ENCODE assay signal across 8 cellular contexts in genomic region chr10:38038107-38038931, GRCh38. TPM values are rescaled to one million over a fixed set of nuclear protein-coding genes. Genes with fewer than 3 reads are reported as not detected.
A peak's percentile ranks its signal among the peaks of the same experiment; 100 is the strongest.
DNase-seq lines count a peak whose midpoint lies in the region; ATAC-seq, FAIRE-seq and TF ChIP-seq lines count a peak whose summit lies in the region.

No MANE protein-coding gene starts in this region.

- H3K79me2 ChIP-seq in astrocyte (ENCODE audit: insufficient read depth, low read length) (no peaks in the 10 kb centered on the region), GM23248 (ENCODE audit: insufficient read depth) (no peaks in the 10 kb centered on the region)

- no peak overlapping the region for H3K4me3 ChIP-seq in CD8-positive, alpha-beta memory T cell (ENCODE audit: low read length)
- no peak overlapping the region for H3K4me3 ChIP-seq in astrocyte (ENCODE audit: insufficient read depth, low read depth, low read length)
- no peak overlapping the region; the same call in 1 of the 2 replicates for H3K4me3 ChIP-seq in GM23248

- peaks cover 8% of the 10 kb centered on the region for H3K4me1 ChIP-seq in CD8-positive, alpha-beta memory T cell (ENCODE audit: insufficient read depth, low read length)
- H3K4me1 ChIP-seq in astrocyte (ENCODE audit: insufficient read depth, low read length) (no peaks in the 10 kb centered on the region), GM23248 (ENCODE audit: insufficient read depth) (no peaks in the 10 kb centered on the region)

- H3K4me2 ChIP-seq in astrocyte (ENCODE audit: low read length): no peak overlapping the region
- H3K4me2 ChIP-seq in GM23248 (ENCODE audit: unreplicated experiment): no peak overlapping the region

- WGBS in GM23248 (ENCODE audit: low coverage in 1 of 2, low lambda C conversion rate in 2 of 2, missing lambda C conversion rate in 2 of 2), 2 experiments: 86 to 94% methylated on average over 7 of the region's 7 CpGs

- H4K20me1 ChIP-seq in astrocyte (ENCODE audit: insufficient read depth, low read length): no peaks in the 10 kb centered on the region
- no peaks in the 10 kb centered on the region for H4K20me1 ChIP-seq in GM23248 (ENCODE audit: insufficient read depth)

- H3K27me3 Mint-ChIP-seq in CD8-positive, alpha-beta memory T cell: no peaks in the 10 kb centered on the region
- H3K27me3 Mint-ChIP-seq in astrocyte (ENCODE audit: low read depth, unreplicated experiment): no peaks in the 10 kb centered on the region

- H2AFZ ChIP-seq in astrocyte (ENCODE audit: low read depth, low read length): no peak overlapping the region
- H2AFZ ChIP-seq in GM23248: no peak overlapping the region

- H3K9me3 Mint-ChIP-seq in CD8-positive, alpha-beta memory T cell: peaks cover 0 to 2% (median 0%) of the 10 kb centered on the region in 5 donors
- no peaks in the 10 kb centered on the region for H3K9me3 Mint-ChIP-seq in astrocyte (ENCODE audit: unreplicated experiment)

- intact Hi-C loops in cardiac septum (cut with DNase I): no loop called here

- no peaks in the 10 kb centered on the region for H3F3A ChIP-seq in GM23248 (ENCODE audit: insufficient read depth)

- peak; percentile 62 for FAIRE-seq in astrocyte (lab: Jason Lieb, UNC)

- H3K36me3 ChIP-seq in CD8-positive, alpha-beta memory T cell (ENCODE audit: insufficient read depth, low read length): no peaks in the 10 kb centered on the region
- H3K36me3 ChIP-seq in astrocyte (ENCODE audit: insufficient read depth, low read length): no peaks in the 10 kb centered on the region
- H3K36me3 ChIP-seq in GM23248 (ENCODE audit: low read depth): peaks cover 9% of the 10 kb centered on the region; the same call in 1 of the 2 replicates

- ATAC-seq in GM19372 (IDR thresholded peaks at IDR 0.05; ENCODE audit: low read depth, unreplicated experiment) (peak; percentile 85), HG03196 (IDR thresholded peaks at IDR 0.05; ENCODE audit: unreplicated experiment) (peak; percentile 97)

- peak overlapping the region; percentile 63 to 90 (median 85) for H3K4me3 Mint-ChIP-seq in CD8-positive, alpha-beta memory T cell
- H3K4me3 Mint-ChIP-seq in astrocyte (ENCODE audit: unreplicated experiment): no peak overlapping the region

- H3K9ac ChIP-seq in astrocyte (ENCODE audit: low read length) (no peak overlapping the region), GM23248 (no peak overlapping the region)

- H3K27ac ChIP-seq in CD8-positive, alpha-beta memory T cell (ENCODE audit: low read depth, low read length): no peak overlapping the region
- H3K27ac ChIP-seq in astrocyte (ENCODE audit: low read depth, low read length) (no peak overlapping the region), GM23248 (no peak overlapping the region)

- CTCF ChIA-PET in CD8-positive, alpha-beta memory T cell (lab: Charles Lee): no interaction called here

- H3K27me3 ChIP-seq in CD8-positive, alpha-beta memory T cell (ENCODE audit: insufficient read depth, low read length, poor library complexity, severe bottlenecking): no peaks in the 10 kb centered on the region
- H3K27me3 ChIP-seq in astrocyte (ENCODE audit: insufficient read depth, low read length): no peaks in the 10 kb centered on the region
- no peaks in the 10 kb centered on the region for H3K27me3 ChIP-seq in GM23248 (replicated peaks; ENCODE audit: insufficient read depth)

- peak overlapping the region; percentile 72 to 98 (median 96) for H3K27ac Mint-ChIP-seq in CD8-positive, alpha-beta memory T cell
- H3K27ac Mint-ChIP-seq in astrocyte (ENCODE audit: unreplicated experiment): peak overlapping the region; percentile 16

- peaks cover 29 to 73% (median 35%) of the 10 kb centered on the region in 3 donors for H3K36me3 Mint-ChIP-seq in CD8-positive, alpha-beta memory T cell
- peaks cover 2% of the 10 kb centered on the region for H3K36me3 Mint-ChIP-seq in astrocyte (ENCODE audit: low read depth, unreplicated experiment)

- POLR2A ChIA-PET in CD8-positive, alpha-beta memory T cell (lab: Charles Lee): no interaction called here

- no peaks in the 10 kb centered on the region for H3K9me3 ChIP-seq in CD8-positive, alpha-beta memory T cell (ENCODE audit: low read length)
- H3K9me3 ChIP-seq in astrocyte (ENCODE audit: insufficient read depth, low read depth, low read length) (no peaks in the 10 kb centered on the region), GM23248 (ENCODE audit: low read depth) (no peaks in the 10 kb centered on the region)

- H3K4me1 Mint-ChIP-seq in CD8-positive, alpha-beta memory T cell: peaks cover 38 to 68% (median 66%) of the 10 kb centered on the region in 3 donors
- H3K4me1 Mint-ChIP-seq in astrocyte (ENCODE audit: low read depth, unreplicated experiment): peaks cover 3% of the 10 kb centered on the region

- H3K9me2 ChIP-seq in GM23248 (ENCODE audit: insufficient read depth): no peaks in the 10 kb centered on the region

- TF ChIP-seq CTCF in astrocyte (IDR thresholded peaks at IDR 0.05; ENCODE audit: insufficient read depth, low read depth, low read length): no peak

- DNase-seq in CD8-positive, alpha-beta memory T cell: peak in 1 of 5 donors; percentile 25
- DNase-seq in astrocyte (ENCODE audit: low read depth): no peak
- DNase-seq in NCI-H1105 treated with DMSO at 0.1 percent for 48 hours (lab: John Stamatoyannopoulos, UW): no peak
- no peak for DNase-seq in NCI-H2171 (lab: John Stamatoyannopoulos, UW)
- no peak for DNase-seq in GM23248
- no peak for DNase-seq in cardiac septum (ENCODE audit: low spot score)

- in situ Hi-C loops in GM23248 (cut with MboI): no loop called here

RNA-seq across cellular contexts. Expression of gene ZNF33A, which starts 27.8 kb away (rescaled TPM):
- total RNA-seq in CD8-positive, alpha-beta memory T cell: 10 to 100 TPM; 22.9 to 25.7 TPM
- polyA plus RNA-seq in CD8-positive, alpha-beta memory T cell: 24.1 TPM
- 8.4 and 11.6 TPM in 2 replicates for total RNA-seq in astrocyte
- total RNA-seq in GM23248 (2014; rRNA removed; shearing (Covaris generic)): 6.6 and 29.2 TPM in 2 replicates
- polyA plus RNA-seq in GM23248 (2016; fragmentation: Nextera tagmentation; extraction: Ambion mirVana): 7.2 and 7.6 TPM in 2 replicates
- total RNA-seq in cardiac septum: 18.7 TPM

RNA-seq across cellular contexts. Expression of gene ZNF37A, which starts 55.8 kb away (rescaled TPM):
- total RNA-seq in CD8-positive, alpha-beta memory T cell: 10 to 100 TPM; 19.0 to 19.6 TPM
- polyA plus RNA-seq in CD8-positive, alpha-beta memory T cell: 7.2 TPM
- total RNA-seq in astrocyte (10.1 and 10.3 TPM in 2 replicates), cardiac septum (9.4 TPM)
- 10.7 and 11.5 TPM in 2 replicates for total RNA-seq in GM23248 (2014; rRNA removed; shearing (Covaris generic))
- 8.3 and 10.9 TPM in 2 replicates for polyA plus RNA-seq in GM23248 (2016; fragmentation: Nextera tagmentation; extraction: Ambion mirVana)
